ENCODE assay signal across 8 cellular contexts in genomic region chr10:14954001-14954770, GRCh38. TPM values are rescaled to one million over a fixed set of nuclear protein-coding genes. Genes with fewer than 3 reads are reported as not detected.
DNase-seq lines count a peak whose midpoint lies in the region; ATAC-seq and TF ChIP-seq lines count a peak whose summit lies in the region.

DCLRE1C (minus strand) TSS chr10:14954096; CDS start chr10:14954010, 86 bp downstream.

- peak within 1 kb of the TSS; percentile 80 for H3K4me2 ChIP-seq in SU-DHL-6 (ENCODE audit: low read depth, low read length, poor library complexity, severe bottlenecking)

- peaks cover 49% of the 10 kb centered on the region for H3K4me1 Mint-ChIP-seq in activated naive CD8-positive, alpha-beta T cell treated with anti-CD3 and anti-CD28 coated beads, Interleukin-2, amount 10 ng/mL, durations not matched to agents 7 days and 5 days

- intact Hi-C loops in Right ventricle myocardium inferior (cut with DNase I): loop anchor here (5.0 kb wide), 1 partner anchor 77 kb away; the partner anchor contains the start of gene SUV39H2
- intact Hi-C loops in ovary (cut with DNase I): loop anchor here in 1 of 4 donors (10.0 kb wide), 1 partner anchor 141 kb away; the partner anchor contains the start of gene RPP38

- H3K27me3 Mint-ChIP-seq in activated naive CD8-positive, alpha-beta T cell treated with anti-CD3 and anti-CD28 coated beads, Interleukin-2, amount 10 ng/mL, durations not matched to agents 7 days and 5 days: no peaks in the 10 kb centered on the region

- H3K9ac ChIP-seq in SU-DHL-6 (ENCODE audit: low read length): peak within 1 kb of the TSS; percentile 91

- TF ChIP-seq EP300 in ovary (IDR thresholded peaks at IDR 0.05): no peak

- H3K4me3 ChIP-seq in GM12875 (ENCODE audit: low read depth, low read length) (peak within 1 kb of the TSS; percentile 82), SU-DHL-6 (ENCODE audit: insufficient read depth, low read length, poor library complexity, severe bottlenecking) (peak within 1 kb of the TSS; percentile 85), ovary (peak within 1 kb of the TSS; percentile 89), thymus (ENCODE audit: low read length) (peak within 1 kb of the TSS; percentile 73)

- no peaks in the 10 kb centered on the region for H3K9me3 Mint-ChIP-seq in activated naive CD8-positive, alpha-beta T cell treated with anti-CD3 and anti-CD28 coated beads, Interleukin-2, amount 10 ng/mL, durations not matched to agents 7 days and 5 days

- peak within 1 kb of the TSS; percentile 89 for H3K4me3 Mint-ChIP-seq in activated naive CD8-positive, alpha-beta T cell treated with anti-CD3 and anti-CD28 coated beads, Interleukin-2, amount 10 ng/mL, durations not matched to agents 7 days and 5 days

- H3K79me2 ChIP-seq in SU-DHL-6 (ENCODE audit: insufficient read depth, low read length): peaks cover 46% of the 10 kb centered on the region

- H3K27ac Mint-ChIP-seq in activated naive CD8-positive, alpha-beta T cell treated with anti-CD3 and anti-CD28 coated beads, Interleukin-2, amount 10 ng/mL, durations not matched to agents 7 days and 5 days: peak within 1 kb of the TSS; percentile 89

- peaks cover 23% of the 10 kb centered on the region for H3K36me3 Mint-ChIP-seq in activated naive CD8-positive, alpha-beta T cell treated with anti-CD3 and anti-CD28 coated beads, Interleukin-2, amount 10 ng/mL, durations not matched to agents 7 days and 5 days

- H2AFZ ChIP-seq in SU-DHL-6 (ENCODE audit: low read depth, low read length, severe bottlenecking): peak within 1 kb of the TSS; percentile 44

- DNase-seq in NCI-H1417 (lab: John Stamatoyannopoulos, UW) (peak; percentile 87 to 93 (median 87)), Right ventricle myocardium inferior (ENCODE audit: missing footprints) (peak; percentile 95), ovary (peak; percentile 84 to 91 (median 86))
- peak; percentile 93 for DNase-seq in activated naive CD8-positive, alpha-beta T cell treated with anti-CD3 and anti-CD28 coated beads, Interleukin-2, amount 10 ng/mL, durations not matched to agents 7 days and 5 days

- H3K36me3 ChIP-seq in SU-DHL-6 (ENCODE audit: low read length): peaks cover 2% of the 10 kb centered on the region; the same call in 1 of the 2 replicates
- H3K36me3 ChIP-seq in ovary: no peaks in the 10 kb centered on the region
- H3K36me3 ChIP-seq in thymus (ENCODE audit: control insufficient read depth, insufficient read depth): peaks cover 7% of the 10 kb centered on the region

- no peak for TF ChIP-seq CTCF in GM12875 (IDR thresholded peaks at IDR 0.05; ENCODE audit: borderline replicate concordance, insufficient read depth, low read depth, low read length)
- no peak for TF ChIP-seq CTCF in SU-DHL-6 (IDR thresholded peaks at IDR 0.05; ENCODE audit: insufficient read depth, low read length, poor library complexity, severe bottlenecking)
- TF ChIP-seq CTCF in ovary (IDR thresholded peaks at IDR 0.05): no peak

- 0% methylated on average over 45 of the region's 45 CpGs for WGBS in ovary, 3 donors
- under 1% methylated on average over 45 of the region's 45 CpGs for WGBS in thymus

- H3K27me3 ChIP-seq in SU-DHL-6 (ENCODE audit: low read length) (no peaks in the 10 kb centered on the region), ovary (no peaks in the 10 kb centered on the region), thymus (ENCODE audit: control insufficient read depth, insufficient read depth) (no peaks in the 10 kb centered on the region)

- no peaks in the 10 kb centered on the region for H3K9me2 ChIP-seq in SU-DHL-6 (replicated peaks; ENCODE audit: insufficient read depth, low read length)

- ATAC-seq in HG02763 (IDR thresholded peaks at IDR 0.05; ENCODE audit: unreplicated experiment) (peak; percentile 73), Right ventricle myocardium inferior (peak; percentile 99)
- ATAC-seq in activated naive CD8-positive, alpha-beta T cell treated with anti-CD3 and anti-CD28 coated beads, Interleukin-2, amount 10 ng/mL, durations not matched to agents 7 days and 5 days (ENCODE audit: low read depth): peak; percentile 95

- H4K20me1 ChIP-seq in SU-DHL-6 (ENCODE audit: low read depth, low read length): peaks cover 10% of the 10 kb centered on the region

- H3K4me1 ChIP-seq in ovary (ENCODE audit: insufficient read depth) (no peaks in the 10 kb centered on the region), thymus (ENCODE audit: control insufficient read depth, insufficient read depth, low read length) (peaks cover 31% of the 10 kb centered on the region)

- POLR2A ChIA-PET in activated naive CD8-positive, alpha-beta T cell treated with anti-CD3 and anti-CD28 coated beads, Interleukin-2, amount 10 ng/mL, durations not matched to agents 7 days and 5 days (lab: Charles Lee): interaction anchor here (0.5 to 3.2 kb wide), 10 partner anchors 8 to 242 kb away, joined by 3 to 26 read pairs (median 5); partner anchors contain the start of genes CDNF, HSPA14, MSANTD7 and SUV39H2

- peak within 1 kb of the TSS; percentile 91 for H3K27ac ChIP-seq in SU-DHL-6 (ENCODE audit: low read depth, low read length)
- H3K27ac ChIP-seq in ovary: peak within 1 kb of the TSS in 1 of 2 donors; percentile 75
- H3K27ac ChIP-seq in thymus (ENCODE audit: low read depth): peak within 1 kb of the TSS; percentile 95

- H3K9me3 ChIP-seq in SU-DHL-6 (ENCODE audit: insufficient read depth, low read length): no peaks in the 10 kb centered on the region
- H3K9me3 ChIP-seq in ovary: no peaks in the 10 kb centered on the region
- H3K9me3 ChIP-seq in thymus (ENCODE audit: control insufficient read depth): no peaks in the 10 kb centered on the region

- no peak for TF ChIP-seq POLR2A in ovary (IDR thresholded peaks at IDR 0.05)

- H3F3A ChIP-seq in SU-DHL-6 (ENCODE audit: insufficient read depth): peaks cover 28% of the 10 kb centered on the region

RNA-seq across cellular contexts. Expression of gene DCLRE1C, which starts in this region (rescaled TPM):
- total RNA-seq in activated naive CD8-positive, alpha-beta T cell treated with anti-CD3 and anti-CD28 coated beads, Interleukin-2, amount 10 ng/mL, durations not matched to agents 7 days and 5 days: 10 to 100 TPM; 47.1 to 47.7 TPM
- total RNA-seq in Right ventricle myocardium inferior (4.2 TPM), ovary (10 to 100 TPM in 3 of 7 donors, 1 to 10 TPM in 4; 6.3 to 12.9 (median 8.8) TPM)
- polyA plus RNA-seq in ovary (10 to 100 TPM in 1 of 2 donors, 1 to 10 TPM in 1; 5.0 to 11.8 TPM), thymus (9.5 TPM)
